Comparison of ENCODE assay signal across 8 cellular contexts in genomic region chr18:8552151-8552550, GRCh38.
"Had no signal": no experiment of that assay in that cellular context is flagged by ENCODE, and none has a peak within 500 bp of the region (broad histone marks: within the 10 kb centered on the region; RNA-seq: fewer than 3 reads in every experiment).

No MANE protein-coding gene starts in this region.

- H3K4me3 Mint-ChIP-seq: GM23338, H9, IgD-negative memory B cell had no signal

- H3K4me3 ChIP-seq: GM23338 had no signal

- FAIRE-seq: H1, H54, HepG2 had no signal

- ATAC-seq: GM23338, HepG2 had no signal

- H3K4me2 ChIP-seq: GM23338 had no signal

- H3K27ac Mint-ChIP-seq: GM23338, H9, IgD-negative memory B cell had no signal

- DNase-seq: H9, HCEC 1CT had no signal

- H2AFZ ChIP-seq: GM23338 had no signal

- H3K36me3 Mint-ChIP-seq: IgD-negative memory B cell had no signal

- H3K9me3 Mint-ChIP-seq: GM23338, H9, IgD-negative memory B cell had no signal

- H3K27ac ChIP-seq: HL-60 had no signal
